ENCODE assay signal across 8 cellular contexts in genomic region chr2:11745613-11746375, GRCh38. TPM values are rescaled to one million over a fixed set of nuclear protein-coding genes. Genes with fewer than 3 reads are reported as not detected.
DNase-seq lines count a peak whose midpoint lies in the region; ATAC-seq and TF ChIP-seq lines count a peak whose summit lies in the region.

No MANE protein-coding gene starts in this region.

- no peaks in the 10 kb centered on the region for H3K9me3 ChIP-seq in Caco-2
- no peaks in the 10 kb centered on the region for H3K9me3 ChIP-seq in PC-9 (ENCODE audit: insufficient read depth, low read depth)
- no peaks in the 10 kb centered on the region for H3K9me3 ChIP-seq in neuronal stem cell (replicated peaks in 1 of 2; ENCODE audit: control insufficient read depth in 2 of 2, insufficient read depth in 1 of 2, low read depth in 1 of 2, low read length in 2 of 2)

- H2BK5ac ChIP-seq in neuronal stem cell (ENCODE audit: low read length): no peak overlapping the region

- peak overlapping the region; percentile 75 for H3K4me3 Mint-ChIP-seq in Caco-2 (ENCODE audit: unreplicated experiment)
- H3K4me3 Mint-ChIP-seq in effector memory CD8-positive, alpha-beta T cell: peak overlapping the region; percentile 86 to 90

- H2BK120ac ChIP-seq in neuronal stem cell (ENCODE audit: low read depth, low read length): peak overlapping the region; percentile 13

- H2BK12ac ChIP-seq in neuronal stem cell (ENCODE audit: low read length): peak overlapping the region; percentile 47

- H3K27ac ChIP-seq in PC-9 (no peak overlapping the region), neuronal stem cell (replicated peaks; ENCODE audit: low read length) (peak overlapping the region; percentile 48)

- no peak overlapping the region for H2AFZ ChIP-seq in PC-9
- H2AFZ ChIP-seq in neuronal stem cell (ENCODE audit: low read length): peak overlapping the region; percentile 81

- POLR2A ChIA-PET in Caco-2 (lab: Charles Lee) (no interaction called here), PC-9 (lab: Charles Lee; ENCODE audit: unreplicated experiment) (no interaction called here)

- peaks cover 20% of the 10 kb centered on the region for H3F3A ChIP-seq in PC-9 (ENCODE audit: insufficient read depth, low read depth)

- H3K23ac ChIP-seq in neuronal stem cell (ENCODE audit: low read depth, low read length, poor library complexity): peak overlapping the region; percentile 37

- ATAC-seq in effector memory CD8-positive, alpha-beta T cell (replicated peaks): no peak
- ATAC-seq in HG02588 (IDR thresholded peaks at IDR 0.05; ENCODE audit: unreplicated experiment) (no peak), HG02981 (IDR thresholded peaks at IDR 0.05; ENCODE audit: unreplicated experiment) (no peak)

- H3K27ac Mint-ChIP-seq in Caco-2 (ENCODE audit: unreplicated experiment): peak overlapping the region; percentile 71
- peak overlapping the region; percentile 88 to 98 for H3K27ac Mint-ChIP-seq in effector memory CD8-positive, alpha-beta T cell

- peaks cover 11% of the 10 kb centered on the region for H3K36me3 Mint-ChIP-seq in Caco-2 (ENCODE audit: insufficient read depth, unreplicated experiment)
- peaks cover 28% of the 10 kb centered on the region for H3K36me3 Mint-ChIP-seq in effector memory CD8-positive, alpha-beta T cell (ENCODE audit: insufficient read depth)

- peak overlapping the region; percentile 5 for H3K9ac ChIP-seq in neuronal stem cell (ENCODE audit: low read depth, low read length, poor library complexity)

- BruUV-seq in Caco-2 (replicated peaks; lab: Mats Ljungman, UMichigan): no TSS peak
- BruUV-seq in PC-9 (replicated peaks; lab: Mats Ljungman, UMichigan): no TSS peak

- CTCF ChIA-PET in Caco-2 (lab: Charles Lee) (interaction anchor here (0.8 kb wide), 1 partner anchor 27 kb away, joined by 4 read pairs; no protein-coding TSS in a partner anchor), PC-9 (lab: Charles Lee) (no interaction called here)

- no peak overlapping the region for H4K8ac ChIP-seq in neuronal stem cell (ENCODE audit: low read depth, low read length)

- no peaks in the 10 kb centered on the region for H3K9me3 Mint-ChIP-seq in Caco-2 (ENCODE audit: unreplicated experiment)
- no peaks in the 10 kb centered on the region for H3K9me3 Mint-ChIP-seq in effector memory CD8-positive, alpha-beta T cell

- H3K79me1 ChIP-seq in neuronal stem cell (ENCODE audit: low read depth, low read length): peaks cover 13% of the 10 kb centered on the region

- H3K27me3 ChIP-seq in Caco-2 (replicated peaks; ENCODE audit: control insufficient read depth, insufficient read depth, low read length) (no peaks in the 10 kb centered on the region), PC-9 (ENCODE audit: insufficient read depth, low read depth) (no peaks in the 10 kb centered on the region), neuronal stem cell (ENCODE audit: control insufficient read depth in 3 of 3, insufficient read depth in 3 of 3, low read depth in 1 of 3, low read length in 3 of 3) (no peaks in the 10 kb centered on the region)

- peak overlapping the region; percentile 2; the same call in 1 of the 2 replicates for H3K4me3 ChIP-seq in Caco-2 (ENCODE audit: low read depth, low read length)
- H3K4me3 ChIP-seq in PC-9: no peak overlapping the region; the same call in 1 of the 2 replicates
- H3K4me3 ChIP-seq in neuronal stem cell (ENCODE audit: low read length in 2 of 2): peak overlapping the region in 1 of 2 donors; percentile 27

- peak overlapping the region; percentile 28 for H3K4ac ChIP-seq in neuronal stem cell (ENCODE audit: low read length)

- TF ChIP-seq CTCF in Caco-2 (IDR thresholded peaks at IDR 0.05; ENCODE audit: insufficient read depth in 1 of 2, low read depth in 1 of 2, low read length in 1 of 2, severe bottlenecking in 1 of 2, unreplicated experiment in 1 of 2) (no peak), PC-9 (conservative IDR thresholded peaks at IDR 0.05) (no peak)

- H4K91ac ChIP-seq in neuronal stem cell (ENCODE audit: low read depth, low read length, poor library complexity): no peak overlapping the region

- H3K9me2 ChIP-seq in PC-9 (ENCODE audit: insufficient read depth): no peaks in the 10 kb centered on the region

- peaks cover 42% of the 10 kb centered on the region for H3K79me2 ChIP-seq in PC-9 (ENCODE audit: low read depth)

- whole genome bisulfite sequencing in neuronal stem cell (ENCODE audit: extremely low coverage in 2 of 2, insufficient read length in 2 of 2, insufficient replicate concordance in 1 of 2), 2 donors: no CpG with 5 or more reads among the region's 27 CpGs

- intact Hi-C loops in Caco-2 (cut with micrococcal nuclease; ENCODE audit: unreplicated experiment) (loop anchor here (1.0 to 2.0 kb wide), 2 partner anchors 33 to 52 kb away; no protein-coding TSS in a partner anchor), PC-9 (cut with micrococcal nuclease; ENCODE audit: unreplicated experiment) (loop anchor here (2.0 kb wide), 1 partner anchor 33 kb away; no protein-coding TSS in a partner anchor)

- peaks cover 23% of the 10 kb centered on the region for H4K20me1 ChIP-seq in PC-9 (ENCODE audit: insufficient read depth)

- peaks cover 31% of the 10 kb centered on the region for H3K4me1 Mint-ChIP-seq in Caco-2 (ENCODE audit: low read depth, unreplicated experiment)
- H3K4me1 Mint-ChIP-seq in effector memory CD8-positive, alpha-beta T cell (ENCODE audit: low read depth in 2 of 2): peaks cover 58 to 62% of the 10 kb centered on the region in 2 donors

- peak overlapping the region; percentile 58 for H2AK5ac ChIP-seq in neuronal stem cell (ENCODE audit: low read depth, low read length)

- DNase-seq in Caco-2 (no peak), PC-9 (no peak), neuronal stem cell (ENCODE audit: low spot score) (no peak)
- no peak for DNase-seq in effector memory CD8-positive, alpha-beta T cell
- no peak for DNase-seq in central memory CD4-positive, alpha-beta T cell
- DNase-seq in activated CD4-positive, CD25-positive, alpha-beta regulatory T cell treated with anti-CD3 and anti-CD28 coated beads, Interleukin-2, amount 50 U/mL, for 72 hours: no peak

- H3K4me1 ChIP-seq in Caco-2 (peaks cover 29% of the 10 kb centered on the region), PC-9 (replicated peaks; ENCODE audit: insufficient read depth) (peaks cover 79% of the 10 kb centered on the region), neuronal stem cell (ENCODE audit: control insufficient read depth in 2 of 2, insufficient read depth in 1 of 2, low read depth in 1 of 2, low read length in 2 of 2) (peaks cover 34 to 51% of the 10 kb centered on the region in 2 donors)

- peak overlapping the region; percentile 39 for H3K18ac ChIP-seq in neuronal stem cell (ENCODE audit: low read length)

- H3K4me2 ChIP-seq in PC-9 (peak overlapping the region; percentile 81), neuronal stem cell (ENCODE audit: insufficient read depth, low read length, poor library complexity, severe bottlenecking) (no peak overlapping the region)

- H3K36me3 ChIP-seq in Caco-2 (ENCODE audit: control insufficient read depth, insufficient read depth, low read length) (no peaks in the 10 kb centered on the region), PC-9 (ENCODE audit: low read depth) (no peaks in the 10 kb centered on the region), neuronal stem cell (replicated peaks in 1 of 2; ENCODE audit: control insufficient read depth in 2 of 2, insufficient read depth in 2 of 2, low read length in 2 of 2) (no peaks in the 10 kb centered on the region)

- peak overlapping the region; percentile 59 for H2BK15ac ChIP-seq in neuronal stem cell (ENCODE audit: low read length)

- no peaks in the 10 kb centered on the region for H3K27me3 Mint-ChIP-seq in Caco-2 (ENCODE audit: insufficient read depth, unreplicated experiment)
- H3K27me3 Mint-ChIP-seq in effector memory CD8-positive, alpha-beta T cell: no peaks in the 10 kb centered on the region

- H3K14ac ChIP-seq in neuronal stem cell (ENCODE audit: low read length): no peak overlapping the region

RNA-seq across cellular contexts. Expression of gene LPIN1, which starts 0.6 kb away (rescaled TPM):
- total RNA-seq in Caco-2 (2022) (12.5 and 14.2 TPM in 2 replicates), PC-9 (2021) (24.1 and 43.1 TPM in 2 replicates)
- 19.1 TPM for polyA plus RNA-seq in neuronal stem cell (2013, experiment 1 of 2)
- 20.2 TPM for polyA plus RNA-seq in neuronal stem cell (2013, experiment 2 of 2)
